Comparison of ENCODE assay signal across 1 cellular context in genomic region chr16:3731126-3731935, GRCh38.
TF ChIP-seq lines count a peak whose summit lies in the region.

No MANE protein-coding gene starts in this region.

TF ChIP-seq in K562, 482 proteins besides CTCF, POLR2A, EP300 and RAD21:
- 0 out of 2 replicates have a peak, but pooled peaks have one; percentile 30 for TF ChIP-seq POLR2G (IDR thresholded peaks at IDR 0.05; ENCODE audit: low read depth, low read length)
- no peak for TF ChIP-seq ZNF445 (CRISPR knock-in tag; IDR thresholded peaks at IDR 0.05; ENCODE audit: low read depth)
- TF ChIP-seq MEIS2 (IDR thresholded peaks at IDR 0.05; ENCODE audit: partially characterized antibody) = no peak
- TF ChIP-seq GABPB1 (CRISPR knock-in tag; IDR thresholded peaks at IDR 0.05) = no peak
- peak; percentile 27 for TF ChIP-seq RBM22 (IDR thresholded peaks at IDR 0.05; ENCODE audit: low read depth, low read length, poor library complexity, severe bottlenecking)
